7 cellular contexts compared by ENCODE assay signal in the genomic region with DNA sequence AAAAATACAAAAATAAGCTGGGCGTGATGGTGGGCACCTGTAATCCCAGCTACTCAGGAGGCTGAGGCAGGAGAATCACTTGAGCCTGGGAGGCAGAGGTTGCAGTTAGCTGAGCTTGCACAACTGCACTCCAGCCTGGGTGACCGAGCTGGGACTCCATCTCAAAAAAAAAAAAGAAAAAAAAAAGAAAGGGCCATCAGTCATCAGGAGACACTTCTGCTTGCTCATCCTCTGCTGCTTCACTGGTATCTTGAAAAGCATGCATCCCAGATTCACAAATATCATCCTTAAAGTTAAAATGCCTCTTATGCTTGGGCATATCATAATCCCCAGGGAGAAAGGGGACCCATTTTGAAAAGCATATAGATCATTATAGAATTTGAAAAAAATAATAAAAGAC.
"Had no signal": no experiment of that assay in that cellular context is flagged by ENCODE, and none has a peak within 500 bp of the region (broad histone marks: within the 10 kb centered on the region; RNA-seq: fewer than 3 reads in every experiment).

No MANE protein-coding gene starts in this region.

- FAIRE-seq: HepG2, HTR-8/SVneo had no signal

- H3K4me2 ChIP-seq: KMS-11 had no signal

- H3K9ac ChIP-seq: KMS-11 had no signal

- H3K27ac ChIP-seq: HL-60, KMS-11 had no signal

- ATAC-seq: HepG2 had no signal

- DNase-seq: IMR-90, KBM-7, KG1 had no signal
